In the genomic region with DNA sequence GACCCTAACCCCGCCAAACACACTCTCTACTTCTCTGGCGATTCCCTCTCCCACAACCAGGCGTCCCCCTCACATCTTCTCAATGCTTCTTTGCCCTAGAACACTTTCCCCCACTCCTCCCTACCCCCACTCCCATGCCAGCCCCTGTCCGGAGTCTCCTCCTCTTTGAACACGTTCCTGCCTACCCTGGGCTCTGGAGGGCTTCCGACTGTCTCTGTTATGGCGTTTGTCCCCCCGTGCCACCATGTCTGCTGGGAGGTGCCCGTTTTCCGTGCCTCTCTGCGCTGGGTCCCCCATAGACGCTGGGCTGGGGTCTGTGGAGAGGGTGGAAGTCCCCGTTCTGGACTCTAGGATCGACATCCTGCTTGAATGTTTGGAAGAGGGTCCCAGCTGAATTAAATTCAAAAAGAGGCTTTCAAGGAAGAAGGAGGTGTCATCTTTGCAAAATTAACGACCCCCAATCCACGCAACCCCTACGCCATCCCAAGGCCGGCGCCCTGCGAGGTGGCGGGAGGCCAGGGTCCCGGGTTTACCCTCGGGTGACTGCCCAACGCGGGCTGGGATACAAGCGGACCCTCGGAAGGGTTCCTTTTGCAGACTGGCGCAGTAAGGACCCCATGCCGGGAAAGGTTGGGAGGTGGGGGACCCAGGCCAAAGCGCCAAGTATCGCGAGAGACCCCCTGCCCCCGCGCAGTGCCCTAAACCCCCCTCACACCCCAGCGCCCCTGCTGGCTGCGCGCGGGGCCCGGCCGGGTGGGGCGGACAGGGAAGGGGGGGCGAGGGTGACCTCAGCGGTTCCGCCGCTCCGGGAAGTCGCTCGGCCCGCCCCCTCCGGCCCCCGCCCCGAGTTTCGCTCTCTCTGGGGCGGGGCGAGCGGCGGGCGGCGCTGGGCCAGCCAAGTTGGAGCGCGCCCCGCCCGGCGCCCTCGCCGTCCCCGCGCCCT, we compare ENCODE assay signal across 1 cellular context.
TF ChIP-seq lines count a peak whose summit lies in the region.

No MANE protein-coding gene starts in this region.

TF ChIP-seq in HepG2, 621 proteins besides CTCF, POLR2A, EP300 and RAD21 (continued from another document):
- TF ChIP-seq, protein P1, sequence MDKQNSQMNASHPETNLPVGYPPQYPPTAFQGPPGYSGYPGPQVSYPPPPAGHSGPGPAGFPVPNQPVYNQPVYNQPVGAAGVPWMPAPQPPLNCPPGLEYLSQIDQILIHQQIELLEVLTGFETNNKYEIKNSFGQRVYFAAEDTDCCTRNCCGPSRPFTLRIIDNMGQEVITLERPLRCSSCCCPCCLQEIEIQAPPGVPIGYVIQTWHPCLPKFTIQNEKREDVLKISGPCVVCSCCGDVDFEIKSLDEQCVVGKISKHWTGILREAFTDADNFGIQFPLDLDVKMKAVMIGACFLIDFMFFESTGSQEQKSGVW (CRISPR knock-in tag; IDR thresholded peaks at IDR 0.05; ENCODE audit: borderline replicate concordance) = no peak
- no peak for TF ChIP-seq ZNF713 (CRISPR knock-in tag; IDR thresholded peaks at IDR 0.05)
- no peak for TF ChIP-seq ZNF883 (CRISPR knock-in tag; IDR thresholded peaks at IDR 0.05; ENCODE audit: not compliant biosample characterization)
- TF ChIP-seq, protein P2, sequence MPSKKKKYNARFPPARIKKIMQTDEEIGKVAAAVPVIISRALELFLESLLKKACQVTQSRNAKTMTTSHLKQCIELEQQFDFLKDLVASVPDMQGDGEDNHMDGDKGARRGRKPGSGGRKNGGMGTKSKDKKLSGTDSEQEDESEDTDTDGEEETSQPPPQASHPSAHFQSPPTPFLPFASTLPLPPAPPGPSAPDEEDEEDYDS (CRISPR knock-in tag; IDR thresholded peaks at IDR 0.05) = no peak
- TF ChIP-seq KDM2A (CRISPR knock-in tag; IDR thresholded peaks at IDR 0.05; ENCODE audit: borderline replicate concordance, low read depth) = no peak
- TF ChIP-seq ZKSCAN8 (CRISPR knock-in tag; IDR thresholded peaks at IDR 0.05; ENCODE audit: borderline replicate concordance) = no peak
- TF ChIP-seq ESRRA (CRISPR knock-in tag; IDR thresholded peaks at IDR 0.05; ENCODE audit: low read depth) = no peak
- TF ChIP-seq, protein P3, sequence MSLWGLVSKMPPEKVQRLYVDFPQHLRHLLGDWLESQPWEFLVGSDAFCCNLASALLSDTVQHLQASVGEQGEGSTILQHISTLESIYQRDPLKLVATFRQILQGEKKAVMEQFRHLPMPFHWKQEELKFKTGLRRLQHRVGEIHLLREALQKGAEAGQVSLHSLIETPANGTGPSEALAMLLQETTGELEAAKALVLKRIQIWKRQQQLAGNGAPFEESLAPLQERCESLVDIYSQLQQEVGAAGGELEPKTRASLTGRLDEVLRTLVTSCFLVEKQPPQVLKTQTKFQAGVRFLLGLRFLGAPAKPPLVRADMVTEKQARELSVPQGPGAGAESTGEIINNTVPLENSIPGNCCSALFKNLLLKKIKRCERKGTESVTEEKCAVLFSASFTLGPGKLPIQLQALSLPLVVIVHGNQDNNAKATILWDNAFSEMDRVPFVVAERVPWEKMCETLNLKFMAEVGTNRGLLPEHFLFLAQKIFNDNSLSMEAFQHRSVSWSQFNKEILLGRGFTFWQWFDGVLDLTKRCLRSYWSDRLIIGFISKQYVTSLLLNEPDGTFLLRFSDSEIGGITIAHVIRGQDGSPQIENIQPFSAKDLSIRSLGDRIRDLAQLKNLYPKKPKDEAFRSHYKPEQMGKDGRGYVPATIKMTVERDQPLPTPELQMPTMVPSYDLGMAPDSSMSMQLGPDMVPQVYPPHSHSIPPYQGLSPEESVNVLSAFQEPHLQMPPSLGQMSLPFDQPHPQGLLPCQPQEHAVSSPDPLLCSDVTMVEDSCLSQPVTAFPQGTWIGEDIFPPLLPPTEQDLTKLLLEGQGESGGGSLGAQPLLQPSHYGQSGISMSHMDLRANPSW (CRISPR knock-in tag; IDR thresholded peaks at IDR 0.05; ENCODE audit: borderline replicate concordance) = no peak
- TF ChIP-seq ZNF138 (CRISPR knock-in tag; IDR thresholded peaks at IDR 0.05; ENCODE audit: low read depth) = no peak
- TF ChIP-seq TOE1 (CRISPR knock-in tag; IDR thresholded peaks at IDR 0.05) = no peak
- TF ChIP-seq ZFP37 (CRISPR knock-in tag; IDR thresholded peaks at IDR 0.05; ENCODE audit: borderline replicate concordance) = 0 out of 2 replicates have a peak, but pooled peaks have one; percentile 48
- TF ChIP-seq, protein P4, sequence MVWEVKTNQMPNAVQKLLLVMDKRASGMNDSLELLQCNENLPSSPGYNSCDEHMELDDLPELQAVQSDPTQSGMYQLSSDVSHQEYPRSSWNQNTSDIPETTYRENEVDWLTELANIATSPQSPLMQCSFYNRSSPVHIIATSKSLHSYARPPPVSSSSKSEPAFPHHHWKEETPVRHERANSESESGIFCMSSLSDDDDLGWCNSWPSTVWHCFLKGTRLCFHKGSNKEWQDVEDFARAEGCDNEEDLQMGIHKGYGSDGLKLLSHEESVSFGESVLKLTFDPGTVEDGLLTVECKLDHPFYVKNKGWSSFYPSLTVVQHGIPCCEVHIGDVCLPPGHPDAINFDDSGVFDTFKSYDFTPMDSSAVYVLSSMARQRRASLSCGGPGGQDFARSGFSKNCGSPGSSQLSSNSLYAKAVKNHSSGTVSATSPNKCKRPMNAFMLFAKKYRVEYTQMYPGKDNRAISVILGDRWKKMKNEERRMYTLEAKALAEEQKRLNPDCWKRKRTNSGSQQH (CRISPR knock-in tag; IDR thresholded peaks at IDR 0.05; ENCODE audit: low read depth) = no peak
- no peak for TF ChIP-seq ARNT (IDR thresholded peaks at IDR 0.05)
- TF ChIP-seq ZFP90 (CRISPR knock-in tag; IDR thresholded peaks at IDR 0.05; ENCODE audit: borderline replicate concordance) = no peak
- peak; percentile 9; the same call in 1 of the 2 replicates for TF ChIP-seq KDM5B (CRISPR knock-in tag; IDR thresholded peaks at IDR 0.05; ENCODE audit: borderline replicate concordance)
- TF ChIP-seq MAFG (CRISPR knock-in tag; IDR thresholded peaks at IDR 0.05) = no peak
- no peak for TF ChIP-seq KAT8 (CRISPR knock-in tag; IDR thresholded peaks at IDR 0.05)
- TF ChIP-seq, protein P5, sequence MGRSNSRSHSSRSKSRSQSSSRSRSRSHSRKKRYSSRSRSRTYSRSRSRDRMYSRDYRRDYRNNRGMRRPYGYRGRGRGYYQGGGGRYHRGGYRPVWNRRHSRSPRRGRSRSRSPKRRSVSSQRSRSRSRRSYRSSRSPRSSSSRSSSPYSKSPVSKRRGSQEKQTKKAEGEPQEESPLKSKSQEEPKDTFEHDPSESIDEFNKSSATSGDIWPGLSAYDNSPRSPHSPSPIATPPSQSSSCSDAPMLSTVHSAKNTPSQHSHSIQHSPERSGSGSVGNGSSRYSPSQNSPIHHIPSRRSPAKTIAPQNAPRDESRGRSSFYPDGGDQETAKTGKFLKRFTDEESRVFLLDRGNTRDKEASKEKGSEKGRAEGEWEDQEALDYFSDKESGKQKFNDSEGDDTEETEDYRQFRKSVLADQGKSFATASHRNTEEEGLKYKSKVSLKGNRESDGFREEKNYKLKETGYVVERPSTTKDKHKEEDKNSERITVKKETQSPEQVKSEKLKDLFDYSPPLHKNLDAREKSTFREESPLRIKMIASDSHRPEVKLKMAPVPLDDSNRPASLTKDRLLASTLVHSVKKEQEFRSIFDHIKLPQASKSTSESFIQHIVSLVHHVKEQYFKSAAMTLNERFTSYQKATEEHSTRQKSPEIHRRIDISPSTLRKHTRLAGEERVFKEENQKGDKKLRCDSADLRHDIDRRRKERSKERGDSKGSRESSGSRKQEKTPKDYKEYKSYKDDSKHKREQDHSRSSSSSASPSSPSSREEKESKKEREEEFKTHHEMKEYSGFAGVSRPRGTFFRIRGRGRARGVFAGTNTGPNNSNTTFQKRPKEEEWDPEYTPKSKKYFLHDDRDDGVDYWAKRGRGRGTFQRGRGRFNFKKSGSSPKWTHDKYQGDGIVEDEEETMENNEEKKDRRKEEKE (IDR thresholded peaks at IDR 0.05) = no peak
- no peak for TF ChIP-seq ZNF207 (IDR thresholded peaks at IDR 0.05; ENCODE audit: borderline replicate concordance)
- TF ChIP-seq ASH2L (IDR thresholded peaks at IDR 0.05; ENCODE audit: insufficient read length, low read depth, low read length) = peak; percentile 24
- TF ChIP-seq, protein P6, sequence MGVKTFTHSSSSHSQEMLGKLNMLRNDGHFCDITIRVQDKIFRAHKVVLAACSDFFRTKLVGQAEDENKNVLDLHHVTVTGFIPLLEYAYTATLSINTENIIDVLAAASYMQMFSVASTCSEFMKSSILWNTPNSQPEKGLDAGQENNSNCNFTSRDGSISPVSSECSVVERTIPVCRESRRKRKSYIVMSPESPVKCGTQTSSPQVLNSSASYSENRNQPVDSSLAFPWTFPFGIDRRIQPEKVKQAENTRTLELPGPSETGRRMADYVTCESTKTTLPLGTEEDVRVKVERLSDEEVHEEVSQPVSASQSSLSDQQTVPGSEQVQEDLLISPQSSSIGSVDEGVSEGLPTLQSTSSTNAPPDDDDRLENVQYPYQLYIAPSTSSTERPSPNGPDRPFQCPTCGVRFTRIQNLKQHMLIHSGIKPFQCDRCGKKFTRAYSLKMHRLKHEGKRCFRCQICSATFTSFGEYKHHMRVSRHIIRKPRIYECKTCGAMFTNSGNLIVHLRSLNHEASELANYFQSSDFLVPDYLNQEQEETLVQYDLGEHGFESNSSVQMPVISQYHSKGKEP (CRISPR knock-in tag; IDR thresholded peaks at IDR 0.05) = no peak
- TF ChIP-seq, protein P7, sequence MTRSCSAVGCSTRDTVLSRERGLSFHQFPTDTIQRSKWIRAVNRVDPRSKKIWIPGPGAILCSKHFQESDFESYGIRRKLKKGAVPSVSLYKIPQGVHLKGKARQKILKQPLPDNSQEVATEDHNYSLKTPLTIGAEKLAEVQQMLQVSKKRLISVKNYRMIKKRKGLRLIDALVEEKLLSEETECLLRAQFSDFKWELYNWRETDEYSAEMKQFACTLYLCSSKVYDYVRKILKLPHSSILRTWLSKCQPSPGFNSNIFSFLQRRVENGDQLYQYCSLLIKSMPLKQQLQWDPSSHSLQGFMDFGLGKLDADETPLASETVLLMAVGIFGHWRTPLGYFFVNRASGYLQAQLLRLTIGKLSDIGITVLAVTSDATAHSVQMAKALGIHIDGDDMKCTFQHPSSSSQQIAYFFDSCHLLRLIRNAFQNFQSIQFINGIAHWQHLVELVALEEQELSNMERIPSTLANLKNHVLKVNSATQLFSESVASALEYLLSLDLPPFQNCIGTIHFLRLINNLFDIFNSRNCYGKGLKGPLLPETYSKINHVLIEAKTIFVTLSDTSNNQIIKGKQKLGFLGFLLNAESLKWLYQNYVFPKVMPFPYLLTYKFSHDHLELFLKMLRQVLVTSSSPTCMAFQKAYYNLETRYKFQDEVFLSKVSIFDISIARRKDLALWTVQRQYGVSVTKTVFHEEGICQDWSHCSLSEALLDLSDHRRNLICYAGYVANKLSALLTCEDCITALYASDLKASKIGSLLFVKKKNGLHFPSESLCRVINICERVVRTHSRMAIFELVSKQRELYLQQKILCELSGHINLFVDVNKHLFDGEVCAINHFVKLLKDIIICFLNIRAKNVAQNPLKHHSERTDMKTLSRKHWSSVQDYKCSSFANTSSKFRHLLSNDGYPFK (CRISPR knock-in tag; IDR thresholded peaks at IDR 0.05; ENCODE audit: borderline replicate concordance) = peak; percentile 64; the same call in 1 of the 2 replicates
- TF ChIP-seq ETV5 (CRISPR knock-in tag; IDR thresholded peaks at IDR 0.05; ENCODE audit: borderline replicate concordance) = peak; percentile 33; the same call in 1 of the 2 replicates
- TF ChIP-seq ZNF615 (CRISPR knock-in tag; IDR thresholded peaks at IDR 0.05; ENCODE audit: borderline replicate concordance) = no peak
TF ChIP-seq in HepG2: peak in this region for 106.
